Comparison of ENCODE assay signal across 17 cellular contexts in the genomic region with DNA sequence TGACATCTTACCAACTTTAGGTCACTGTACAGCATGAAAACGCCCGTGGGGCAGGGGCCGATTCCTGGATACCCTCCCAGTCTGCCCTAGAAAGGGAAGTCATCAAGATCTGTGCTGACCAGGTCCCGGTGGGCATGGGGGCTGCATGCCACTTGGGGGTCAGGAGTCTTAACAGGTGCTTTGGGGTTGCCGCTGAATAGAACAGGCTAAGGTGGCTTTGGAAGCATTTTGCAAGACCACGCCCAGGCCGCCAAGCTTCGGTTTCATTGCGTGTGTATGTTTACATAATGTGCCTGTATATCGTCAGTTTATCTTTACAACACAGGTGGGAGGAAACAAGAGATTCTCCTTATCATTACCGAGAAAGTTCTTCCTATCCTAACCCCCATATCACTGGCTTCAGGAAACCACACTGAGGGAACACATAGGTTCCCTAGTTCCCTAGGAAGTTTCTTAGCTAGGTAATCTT.
"Had no signal": no experiment of that assay in that cellular context is flagged by ENCODE, and none has a peak within 500 bp of the region (broad histone marks: within the 10 kb centered on the region; RNA-seq: fewer than 3 reads in every experiment).

No MANE protein-coding gene starts in this region.

- H3K27ac Mint-ChIP-seq: activated CD8-positive, alpha-beta T cell treated with anti-CD3 and anti-CD28 coated beads for 36 hours; activated naive CD4-positive, alpha-beta T cell treated with anti-CD3 and anti-CD28 coated beads, Interleukin-2, amount 50 U/mL, for 24 hours; nephron; type B pancreatic cell had no signal

- H3K27me3 ChIP-seq: esophagus squamous epithelium, suprapubic skin had no signal

- H3K27ac ChIP-seq: esophagus squamous epithelium, suprapubic skin had no signal

- H3K36me3 Mint-ChIP-seq: activated naive CD4-positive, alpha-beta T cell treated with anti-CD3 and anti-CD28 coated beads, Interleukin-2, amount 50 U/mL, for 24 hours had no signal

- ATAC-seq: activated CD8-positive, alpha-beta T cell treated with anti-CD3 and anti-CD28 coated beads for 36 hours had no signal

- DNase-seq: activated CD4-positive, alpha-beta T cell treated with anti-CD3 and anti-CD28 coated beads for 4 hours; activated CD8-positive, alpha-beta T cell treated with anti-CD3 and anti-CD28 coated beads for 36 hours; activated effector memory CD4-positive, alpha-beta T cell treated with anti-CD3 and anti-CD28 coated beads, Interleukin-2, amount 50 U/mL, for 16 hours; activated T-cell treated with anti-CD3 and anti-CD28 coated beads, Interleukin-2, amount 50 U/mL, for 48 hours; amniotic stem cell; esophagus squamous epithelium; foreskin fibroblast; glutamatergic neuron; occipital lobe; stimulated activated CD4-positive, alpha-beta T cell treated with anti-CD3 and anti-CD28 coated beads, Interleukin-15, amount 100 ng/mL, for 24 hours; stimulated activated CD4-positive, alpha-beta T cell treated with anti-CD3 and anti-CD28 coated beads, Interleukin-4, amount 100 ng/mL, for 24 hours; stimulated activated naive CD4-positive, alpha-beta T cell treated with Interleukin-2 at 50 U/mL for 16 hours; T1000 had no signal

- H3K27me3 Mint-ChIP-seq: activated CD8-positive, alpha-beta T cell treated with anti-CD3 and anti-CD28 coated beads for 36 hours; activated naive CD4-positive, alpha-beta T cell treated with anti-CD3 and anti-CD28 coated beads, Interleukin-2, amount 50 U/mL, for 24 hours; type B pancreatic cell had no signal

- H3K9me3 ChIP-seq: esophagus squamous epithelium, suprapubic skin had no signal

- H3K4me3 Mint-ChIP-seq: activated CD8-positive, alpha-beta T cell treated with anti-CD3 and anti-CD28 coated beads for 36 hours; activated naive CD4-positive, alpha-beta T cell treated with anti-CD3 and anti-CD28 coated beads, Interleukin-2, amount 50 U/mL, for 24 hours; nephron; type B pancreatic cell had no signal

- H3K4me3 ChIP-seq: esophagus squamous epithelium, suprapubic skin had no signal

- H3K4me1 Mint-ChIP-seq: activated naive CD4-positive, alpha-beta T cell treated with anti-CD3 and anti-CD28 coated beads, Interleukin-2, amount 50 U/mL, for 24 hours; nephron had no signal

- H3K9me3 Mint-ChIP-seq: activated CD8-positive, alpha-beta T cell treated with anti-CD3 and anti-CD28 coated beads for 36 hours; activated naive CD4-positive, alpha-beta T cell treated with anti-CD3 and anti-CD28 coated beads, Interleukin-2, amount 50 U/mL, for 24 hours; nephron; type B pancreatic cell had no signal

- H3K4me1 ChIP-seq: esophagus squamous epithelium, suprapubic skin had no signal
